ENCODE assay signal across 32 cellular contexts in genomic region chr15:33395376-33395775, GRCh38.
"Had no signal": no experiment of that assay in that cellular context is flagged by ENCODE, and none has a peak within 500 bp of the region (broad histone marks: within the 10 kb centered on the region; RNA-seq: fewer than 3 reads in every experiment).

No MANE protein-coding gene starts in this region.

- ATAC-seq: PC-3 had no signal

- H3K27ac ChIP-seq: KMS-11, Peyer's patch, SJSA1 had no signal

- H3K9ac ChIP-seq: KMS-11, SK-N-SH had no signal

- H3K4me1 ChIP-seq: Peyer's patch, SJSA1 had no signal

- H3K9me3 ChIP-seq: Peyer's patch, SJSA1, SK-N-SH had no signal

- DNase-seq: Karpas-422; KBM-7; MM.1S; MV-4-11; NCI-H1092; NCI-H1105; NCI-H1417 treated with DMSO at 0.1 percent for 48 hours; NCI-H1436 treated with DMSO at 0.1 percent for 48 hours; NCI-H1694 treated with DMSO at 0.1 percent for 48 hours; NCI-H187 treated with DMSO at 0.1 percent for 48 hours; NCI-H2029; NCI-H2081; NCI-H2171 treated with DMSO at 0.1 percent for 48 hours; NCI-H2227 treated with DMSO at 0.1 percent for 48 hours; NCI-H345; NCI-H446 treated with DMSO at 0.1 percent for 48 hours; NCI-H510A; NCI-H524; NCI-H526; NCI-H69; NCI-H748 treated with DMSO at 0.1 percent for 48 hours; NCI-H82; NK-92 treated with Interleukin-12 subunit alpha and Interleukin-12 subunit beta, amount 100 ng/mL, for 24 hours; OCI-M1; PC-3; Peyer's patch; RPMI8226; SHP77; SK-N-SH; SW 1271 had no signal

- H3K27me3 ChIP-seq: Peyer's patch had no signal

- H3K36me3 ChIP-seq: Peyer's patch, SJSA1 had no signal

- H3K4me3 ChIP-seq: Peyer's patch, SJSA1 had no signal
